Comparison of ENCODE assay signal across 10 cellular contexts in genomic region chr11:133946541-133947297, GRCh38. TPM values are rescaled to one million over a fixed set of nuclear protein-coding genes. Genes with fewer than 3 reads are reported as not detected.
DNase-seq lines count a peak whose midpoint lies in the region; ATAC-seq and TF ChIP-seq lines count a peak whose summit lies in the region.
"Had no signal": no experiment of that assay in that cellular context is flagged by ENCODE, and none has a peak within 500 bp of the region (broad histone marks: within the 10 kb centered on the region; RNA-seq: fewer than 3 reads in every experiment).

No MANE protein-coding gene starts in this region.

- H3K36me3 Mint-ChIP-seq in activated naive CD4-positive, alpha-beta T cell treated with anti-CD3 and anti-CD28 coated beads, Interleukin-2, amount 50 U/mL, for 72 hours: peaks cover 7 to 18% of the 10 kb centered on the region in 2 donors
- H3K36me3 Mint-ChIP-seq in nephron (ENCODE audit: low read depth): peaks cover 2% of the 10 kb centered on the region
- no peaks in the 10 kb centered on the region for H3K36me3 Mint-ChIP-seq in HFFc6 (ENCODE audit: low read depth)
- no peaks in the 10 kb centered on the region for H3K36me3 Mint-ChIP-seq in immature natural killer cell

- ATAC-seq in GM18909 (IDR thresholded peaks at IDR 0.05; ENCODE audit: poor library complexity, unreplicated experiment) (peak; percentile 9), HG03521 (IDR thresholded peaks at IDR 0.05; ENCODE audit: unreplicated experiment) (no peak)
- ATAC-seq in activated naive CD4-positive, alpha-beta T cell treated with anti-CD3 and anti-CD28 coated beads, Interleukin-2, amount 50 U/mL, for 72 hours: peak; percentile 10 to 29

- DNase-seq in NCI-H2029 treated with DMSO at 0.1 percent for 48 hours (lab: John Stamatoyannopoulos, UW): peak; percentile 14
- peak in 1 of 2 donors; percentile 78 for DNase-seq in activated naive CD4-positive, alpha-beta T cell treated with anti-CD3 and anti-CD28 coated beads, Interleukin-2, amount 50 U/mL, for 72 hours (ENCODE audit: low spot score in 2 of 2)
- DNase-seq in HFFc6: no peak
- DNase-seq in NCI-H1105 treated with DMSO at 0.1 percent for 48 hours (lab: John Stamatoyannopoulos, UW): no peak
- DNase-seq in immature natural killer cell: no peak
- DNase-seq: colonic mucosa had no signal

- H3K4me3 Mint-ChIP-seq in nephron (peak overlapping the region in 2 of 3 experiments; percentile 33 to 40), HFFc6 (no peak overlapping the region), immature natural killer cell (no peak overlapping the region)

- H3K27me3 Mint-ChIP-seq in nephron (ENCODE audit: low read depth) (peaks cover 33% of the 10 kb centered on the region), HFFc6 (ENCODE audit: insufficient read depth) (peaks cover 24% of the 10 kb centered on the region), immature natural killer cell (ENCODE audit: low read depth in 3 of 3) (peaks cover 13 to 17% (median 15%) of the 10 kb centered on the region in 3 donors)

- peak overlapping the region; percentile 87 to 93 for H3K27ac Mint-ChIP-seq in activated naive CD4-positive, alpha-beta T cell treated with anti-CD3 and anti-CD28 coated beads, Interleukin-2, amount 50 U/mL, for 72 hours
- H3K27ac Mint-ChIP-seq in nephron (no peak overlapping the region), HFFc6 (no peak overlapping the region), immature natural killer cell (no peak overlapping the region)

- H3K9me3 Mint-ChIP-seq in activated naive CD4-positive, alpha-beta T cell treated with anti-CD3 and anti-CD28 coated beads, Interleukin-2, amount 50 U/mL, for 72 hours: no peaks in the 10 kb centered on the region
- H3K9me3 Mint-ChIP-seq in nephron: no peaks in the 10 kb centered on the region
- H3K9me3 Mint-ChIP-seq in HFFc6: no peaks in the 10 kb centered on the region
- H3K9me3 Mint-ChIP-seq in immature natural killer cell: no peaks in the 10 kb centered on the region

- H3K4me1 Mint-ChIP-seq in nephron (peaks cover 55% of the 10 kb centered on the region), HFFc6 (ENCODE audit: low read depth) (no peaks in the 10 kb centered on the region; the same call in 1 of the 2 replicates), immature natural killer cell (peaks cover 13 to 23% of the 10 kb centered on the region in 2 donors)

- TF ChIP-seq CTCF in nephron (IDR thresholded peaks at IDR 0.05; ENCODE audit: unreplicated experiment in 3 of 3) (no peak), HFFc6 (IDR thresholded peaks at IDR 0.05) (no peak)

RNA-seq across cellular contexts. Expression of gene IGSF9B, which starts 10.0 kb away (rescaled TPM):
- 100 to 1,000 TPM; 119 TPM for total RNA-seq in activated naive CD4-positive, alpha-beta T cell treated with anti-CD3 and anti-CD28 coated beads, Interleukin-2, amount 50 U/mL, for 72 hours
- not detected for total RNA-seq in HFFc6 (2021; fragmentation: NEBNext Ultra II Directional; extraction: Animal tissue kit (Norgen Biotek cat#: 25700))
- polyA plus RNA-seq in immature natural killer cell: under 1 TPM in 2 of 3 donors, not detected in 1; 0.22 to 0.45 TPM
- total RNA-seq: lung microvascular endothelial cell had no signal

Comparison
In these comparisons a context has a peak if more than half of its experiments do, and no peak if none do; other contexts are left out.
1. H3K27ac Mint-ChIP-seq: peak in activated naive CD4-positive, alpha-beta T cell treated with anti-CD3 and anti-CD28 coated beads, Interleukin-2, amount 50 U/mL, for 72 hours (2 of 2); none in nephron (0 of 3), HFFc6 (single experiment) and immature natural killer cell (0 of 6).
2. H3K4me3 Mint-ChIP-seq: peak in nephron (2 of 3); none in HFFc6 (single experiment) and immature natural killer cell (0 of 5).
3. RNA of gene IGSF9B, which starts 10.0 kb away (total RNA-seq): 119 TPM in activated naive CD4-positive, alpha-beta T cell treated with anti-CD3 and anti-CD28 coated beads, Interleukin-2, amount 50 U/mL, for 72 hours; not detected in HFFc6; every median in the first group is over 100 times any median in the second.